8 cellular contexts compared by ENCODE assay signal in the genomic region with DNA sequence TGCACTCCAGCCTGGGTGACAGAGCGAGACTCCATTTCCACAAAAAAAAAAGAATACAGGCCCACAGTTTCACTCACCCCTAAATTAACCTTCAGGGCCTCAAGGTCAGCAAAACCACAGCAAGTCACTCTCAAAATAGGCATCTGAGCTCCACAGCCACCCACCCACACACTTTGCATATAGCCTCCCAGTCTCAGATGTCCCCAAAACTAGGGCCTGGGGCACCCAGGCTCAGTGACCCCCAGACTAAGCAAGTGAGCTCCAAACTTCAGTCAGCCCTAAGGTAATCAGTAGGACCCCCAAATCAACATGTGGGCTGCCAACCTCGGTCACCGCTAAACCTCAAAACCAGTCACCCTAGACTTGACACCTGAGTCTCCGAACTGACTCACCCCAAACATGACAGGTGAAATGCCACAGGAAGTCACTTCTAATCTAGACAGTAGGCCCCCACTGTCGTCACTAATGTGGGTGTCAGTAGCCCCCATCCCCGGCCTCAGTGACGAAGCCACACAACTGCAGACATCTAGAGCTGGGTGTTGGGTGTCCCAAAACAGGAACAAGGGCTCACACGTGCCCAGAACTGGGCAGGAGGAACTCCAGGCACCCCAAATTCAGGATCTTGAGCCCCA. TPM values are rescaled to one million over a fixed set of nuclear protein-coding genes. Genes with fewer than 3 reads are reported as not detected.
A peak's percentile ranks its signal among the peaks of the same experiment; 100 is the strongest.
DNase-seq lines count a peak whose midpoint lies in the region; ATAC-seq and TF ChIP-seq lines count a peak whose summit lies in the region.

No MANE protein-coding gene starts in this region.

- no peaks in the 10 kb centered on the region for H3K4me1 ChIP-seq in osteoblast (ENCODE audit: insufficient read depth, low read length)

- no peaks in the 10 kb centered on the region for H3K27me3 ChIP-seq in osteoblast (ENCODE audit: insufficient read depth, low read length)

- H3K27me3 Mint-ChIP-seq in CD14-positive monocyte (ENCODE audit: low read depth in 3 of 3), result peaks cover 24 to 39% (median 25%) of the 10 kb centered on the region in 3 donors

- peaks cover 12% of the 10 kb centered on the region for H3K4me1 Mint-ChIP-seq in CD14-positive monocyte

- peaks cover 0 to 9% (median 4%) of the 10 kb centered on the region in 7 donors for H3K9me3 Mint-ChIP-seq in CD14-positive monocyte

- no peak overlapping the region for H3K27ac ChIP-seq in osteoblast (ENCODE audit: low read depth, low read length)

- no peaks in the 10 kb centered on the region for H3K9me3 ChIP-seq in osteoblast (ENCODE audit: low read depth, low read length)

- no peak overlapping the region for H3K4me3 ChIP-seq in osteoblast (ENCODE audit: insufficient read depth, low read length)

- no peaks in the 10 kb centered on the region for H3K36me3 ChIP-seq in osteoblast (ENCODE audit: insufficient read depth, low read length)

- peak overlapping the region in 2 of 7 donors; percentile 7 to 81 for H3K27ac Mint-ChIP-seq in CD14-positive monocyte

- H2AFZ ChIP-seq in osteoblast (ENCODE audit: low read length), result no peak overlapping the region

- intact Hi-C loops in CD14-positive monocyte (cut with micrococcal nuclease), result no loop called here

- H3K36me3 Mint-ChIP-seq in CD14-positive monocyte, result peaks cover 3 to 8% of the 10 kb centered on the region in 2 donors

- peak; percentile 72 for ATAC-seq in GM21515 (IDR thresholded peaks at IDR 0.05; ENCODE audit: unreplicated experiment)

- H4K20me1 ChIP-seq in osteoblast (ENCODE audit: insufficient read depth, low read length), result no peaks in the 10 kb centered on the region

- H3K79me2 ChIP-seq in osteoblast (ENCODE audit: insufficient read depth, low read length), result no peaks in the 10 kb centered on the region

- TF ChIP-seq CTCF in CD14-positive monocyte (IDR thresholded peaks at IDR 0.05) (no peak), osteoblast (IDR thresholded peaks at IDR 0.05; ENCODE audit: extremely low read depth, low read depth, low read length) (no peak)

- DNase-seq in CD14-positive monocyte (ENCODE audit: low spot score), result peak; percentile 62
- DNase-seq in NAMALWA (ENCODE audit: low spot score), result peak; percentile 93
- peak; percentile 38 to 74 (median 55) for DNase-seq in activated naive CD4-positive, alpha-beta T cell (lab: John Stamatoyannopoulos, UW)
- peak; percentile 82 for DNase-seq in stimulated activated CD8-positive, alpha-beta memory T cell treated with anti-CD3 and anti-CD28 coated beads, Interleukin-12 subunit alpha, Interleukin-12 subunit beta, amount 100 ng/mL, for 1 hour (ENCODE audit: low read depth)
- DNase-seq in NCI-H1694 treated with DMSO at 0.1 percent for 48 hours (lab: John Stamatoyannopoulos, UW), result no peak
- DNase-seq in 8988T, result no peak
- DNase-seq in osteoblast (ENCODE audit: insufficient read length, low spot score, missing footprints), result no peak

- H3K4me3 Mint-ChIP-seq in CD14-positive monocyte, result no peak overlapping the region

- no peak overlapping the region for H3K4me2 ChIP-seq in osteoblast (ENCODE audit: insufficient read depth, low read length)

RNA-seq across cellular contexts. Expression of gene RABAC1, which starts 13.9 kb away (rescaled TPM):
- polyA plus RNA-seq in CD14-positive monocyte, result 100 to 1,000 TPM; 202 to 234 TPM
- total RNA-seq in osteoblast, result 95.2 and 117 TPM in 2 replicates

RNA-seq across cellular contexts. Expression of gene ERFL, which starts 17.0 kb away (rescaled TPM):
- not detected for polyA plus RNA-seq in CD14-positive monocyte
- total RNA-seq in osteoblast, result under 0.01 TPM in 2 replicates

RNA-seq across cellular contexts. Expression of gene ATP1A3, which starts 48.8 kb away (rescaled TPM):
- polyA plus RNA-seq in CD14-positive monocyte, result under 1 TPM in 1 of 2 donors, not detected in 1; 0.10 TPM
- under 0.01 TPM in 2 replicates for total RNA-seq in osteoblast

Comparison
In these comparisons a context has a peak if more than half of its experiments do, and no peak if none do; other contexts are left out.
1. DNase-seq: peak in CD14-positive monocyte (single experiment), NAMALWA (single experiment), activated naive CD4-positive, alpha-beta T cell (4 of 4) and stimulated activated CD8-positive, alpha-beta memory T cell treated with anti-CD3 and anti-CD28 coated beads, Interleukin-12 subunit alpha, Interleukin-12 subunit beta, amount 100 ng/mL, for 1 hour (single experiment); none in NCI-H1694 treated with DMSO at 0.1 percent for 48 hours (single experiment), 8988T (single experiment) and osteoblast (single experiment).